ENCODE assay signal across 21 cellular contexts in the genomic region with DNA sequence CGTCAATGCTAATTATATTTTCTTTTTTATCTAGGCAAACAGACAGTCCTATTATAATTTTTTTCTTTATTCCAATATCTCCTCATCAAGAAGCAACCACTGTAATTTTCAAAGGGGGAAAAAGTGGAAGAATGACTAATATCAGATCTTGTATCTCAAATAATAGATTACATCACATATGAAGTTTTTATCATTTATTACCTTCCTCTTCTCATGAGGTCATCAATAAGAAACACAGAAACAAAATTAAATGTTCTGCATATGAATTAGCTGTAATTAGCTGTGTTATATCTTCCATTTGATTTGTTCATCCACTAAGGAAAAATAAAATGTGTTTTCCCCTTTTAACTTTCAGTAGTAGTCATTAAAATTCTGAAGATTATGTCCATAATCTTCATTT. TPM values are rescaled to one million over a fixed set of nuclear protein-coding genes. Genes with fewer than 3 reads are reported as not detected.
"Had no signal": no experiment of that assay in that cellular context is flagged by ENCODE, and none has a peak within 500 bp of the region (broad histone marks: within the 10 kb centered on the region; RNA-seq: fewer than 3 reads in every experiment).

No MANE protein-coding gene starts in this region.

- H3K9me3 ChIP-seq: thyroid gland, upper lobe of right lung had no signal

- ATAC-seq: activated naive CD4-positive, alpha-beta T cell treated with anti-CD3 and anti-CD28 coated beads, Interleukin-2, amount 50 U/mL, for 72 hours; left lobe of liver; naive thymus-derived CD4-positive, alpha-beta T cell; upper lobe of right lung had no signal

- H3K4me1 Mint-ChIP-seq: central memory CD8-positive, alpha-beta T cell; immature natural killer cell; naive thymus-derived CD4-positive, alpha-beta T cell had no signal

- H3K27ac Mint-ChIP-seq: activated naive CD4-positive, alpha-beta T cell treated with anti-CD3 and anti-CD28 coated beads, Interleukin-2, amount 50 U/mL, for 72 hours; endodermal cell; naive thymus-derived CD4-positive, alpha-beta T cell; stimulated activated naive CD8-positive, alpha-beta T cell treated with anti-CD3 and anti-CD28 coated beads, Interleukin-15, Interleukin-2, amounts not matched to agents 100 ng/mL and 50 ng/mL, for 24 hours had no signal

- H3K36me3 ChIP-seq: thyroid gland, upper lobe of right lung had no signal

- H3K9me3 Mint-ChIP-seq: activated naive CD4-positive, alpha-beta T cell treated with anti-CD3 and anti-CD28 coated beads, Interleukin-2, amount 50 U/mL, for 72 hours; central memory CD8-positive, alpha-beta T cell; endodermal cell; naive thymus-derived CD4-positive, alpha-beta T cell; neural crest cell; stimulated activated naive CD8-positive, alpha-beta T cell treated with anti-CD3 and anti-CD28 coated beads, Interleukin-15, Interleukin-2, amounts not matched to agents 100 ng/mL and 50 ng/mL, for 24 hours had no signal

- H3K27ac ChIP-seq: coronary artery, thyroid gland, upper lobe of right lung had no signal

- H3K27me3 ChIP-seq: thyroid gland, upper lobe of right lung had no signal

- H3K4me3 ChIP-seq: coronary artery, lung, thyroid gland, upper lobe of right lung had no signal

- H3K4me1 ChIP-seq: thyroid gland, upper lobe of right lung had no signal

- H3K36me3 Mint-ChIP-seq: activated naive CD4-positive, alpha-beta T cell treated with anti-CD3 and anti-CD28 coated beads, Interleukin-2, amount 50 U/mL, for 72 hours; immature natural killer cell; naive thymus-derived CD4-positive, alpha-beta T cell had no signal

- H3K4me3 Mint-ChIP-seq: central memory CD8-positive, alpha-beta T cell; endodermal cell; immature natural killer cell; naive thymus-derived CD4-positive, alpha-beta T cell; neural crest cell; stimulated activated naive CD8-positive, alpha-beta T cell treated with anti-CD3 and anti-CD28 coated beads, Interleukin-15, Interleukin-2, amounts not matched to agents 100 ng/mL and 50 ng/mL, for 24 hours had no signal

- DNase-seq: activated CD4-positive, alpha-beta T cell treated with anti-CD3 and anti-CD28 coated beads for 1 hour; activated T-cell treated with anti-CD3 and anti-CD28 coated beads, Interleukin-2, amount 50 U/mL, for 1 hour; aorta; endodermal cell; immature natural killer cell; naive thymus-derived CD4-positive, alpha-beta T cell; occipital lobe; retina; stimulated activated CD4-positive, alpha-beta T cell treated with anti-CD3 and anti-CD28 coated beads, Interleukin-1b, Interleukin-23, amount 100 ng/mL, for 48 hours; substantia nigra; T-helper 1 cell; T-helper 9 cell; thyroid gland; upper lobe of right lung had no signal

RNA-seq across cellular contexts. Expression of a gene that starts 14.3 kb away (rescaled TPM):
- total RNA-seq: naive thymus-derived CD4-positive, alpha-beta T cell had no signal
- polyA plus RNA-seq: immature natural killer cell had no signal
